In the genomic region with DNA sequence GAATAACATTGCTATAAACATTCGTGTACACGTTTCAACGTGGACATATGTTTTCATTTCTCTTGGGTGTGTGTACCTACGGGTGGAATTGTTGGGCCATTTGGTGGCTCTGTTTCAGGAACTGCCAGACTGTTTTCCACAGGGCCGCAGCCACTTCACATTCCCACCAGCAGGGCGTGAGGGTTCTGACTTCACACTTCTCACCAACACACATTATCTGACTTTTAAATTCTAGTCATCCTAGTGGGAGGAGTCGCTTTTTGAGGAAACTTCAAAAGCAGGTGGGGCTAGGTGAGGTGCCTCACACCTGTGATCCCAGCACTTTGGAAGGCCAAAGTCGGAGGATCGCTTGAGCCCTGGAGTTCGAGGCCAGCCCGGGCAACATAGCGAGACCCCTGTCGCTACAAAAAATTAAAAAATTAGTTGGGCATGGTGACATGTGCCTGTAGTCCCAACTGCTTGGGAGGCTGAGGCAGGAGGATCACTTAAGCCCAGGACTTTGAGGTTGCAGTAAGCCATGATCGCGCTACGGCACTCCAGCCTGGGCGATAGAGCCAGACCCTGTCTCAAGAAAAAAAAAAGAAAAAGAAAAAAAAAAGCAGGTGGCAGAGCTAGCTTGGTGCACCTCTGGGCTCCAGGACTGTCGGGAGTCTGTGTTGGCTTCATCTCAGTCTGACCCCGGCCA, we compare ENCODE assay signal across 1 cellular context.
TF ChIP-seq lines count a peak whose summit lies in the region.

No MANE protein-coding gene starts in this region.

TF ChIP-seq in WTC11, 78 proteins besides CTCF, POLR2A, EP300 and RAD21 (continued from another document):
- TF ChIP-seq, protein P1, sequence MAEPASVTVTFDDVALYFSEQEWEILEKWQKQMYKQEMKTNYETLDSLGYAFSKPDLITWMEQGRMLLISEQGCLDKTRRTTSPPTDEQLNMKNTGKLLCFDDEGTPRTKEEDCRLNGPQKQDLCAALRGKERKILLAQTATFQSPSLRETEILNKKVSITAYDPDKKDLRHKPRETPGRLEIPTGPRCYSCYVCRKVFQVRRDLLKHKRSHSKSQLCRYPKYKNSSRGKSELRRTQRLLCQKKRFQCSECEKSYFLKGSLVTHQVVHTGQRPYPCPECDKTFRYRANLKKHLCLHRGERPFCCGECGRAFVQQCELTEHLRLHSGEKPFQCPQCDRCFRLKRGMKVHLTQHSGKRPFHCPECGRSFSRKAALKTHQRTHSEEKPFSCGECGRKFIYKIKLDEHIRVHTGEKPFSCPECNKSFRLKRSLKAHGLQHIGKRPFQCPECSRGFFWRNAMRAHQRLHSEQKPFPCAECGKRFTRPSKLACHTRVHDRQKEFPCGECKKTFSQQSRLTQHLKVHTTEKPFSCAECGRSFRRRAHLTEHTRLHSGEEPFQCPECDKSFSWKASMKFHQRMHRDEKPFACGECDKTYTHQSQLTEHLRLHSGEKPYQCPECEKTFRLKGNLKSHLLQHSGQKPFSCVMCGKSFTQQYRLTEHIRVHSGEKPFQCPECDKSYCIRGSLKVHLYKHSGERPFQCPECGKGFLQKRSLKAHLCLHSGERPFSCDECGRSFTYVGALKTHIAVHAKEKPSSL (CRISPR knock-in tag; conservative IDR thresholded peaks at IDR 0.05), result no peak
- TF ChIP-seq, protein P2, sequence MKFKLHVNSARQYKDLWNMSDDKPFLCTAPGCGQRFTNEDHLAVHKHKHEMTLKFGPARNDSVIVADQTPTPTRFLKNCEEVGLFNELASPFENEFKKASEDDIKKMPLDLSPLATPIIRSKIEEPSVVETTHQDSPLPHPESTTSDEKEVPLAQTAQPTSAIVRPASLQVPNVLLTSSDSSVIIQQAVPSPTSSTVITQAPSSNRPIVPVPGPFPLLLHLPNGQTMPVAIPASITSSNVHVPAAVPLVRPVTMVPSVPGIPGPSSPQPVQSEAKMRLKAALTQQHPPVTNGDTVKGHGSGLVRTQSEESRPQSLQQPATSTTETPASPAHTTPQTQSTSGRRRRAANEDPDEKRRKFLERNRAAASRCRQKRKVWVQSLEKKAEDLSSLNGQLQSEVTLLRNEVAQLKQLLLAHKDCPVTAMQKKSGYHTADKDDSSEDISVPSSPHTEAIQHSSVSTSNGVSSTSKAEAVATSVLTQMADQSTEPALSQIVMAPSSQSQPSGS (CRISPR knock-in tag; IDR thresholded peaks at IDR 0.05; ENCODE audit: borderline replicate concordance, low read depth), result no peak
- TF ChIP-seq, protein P3, sequence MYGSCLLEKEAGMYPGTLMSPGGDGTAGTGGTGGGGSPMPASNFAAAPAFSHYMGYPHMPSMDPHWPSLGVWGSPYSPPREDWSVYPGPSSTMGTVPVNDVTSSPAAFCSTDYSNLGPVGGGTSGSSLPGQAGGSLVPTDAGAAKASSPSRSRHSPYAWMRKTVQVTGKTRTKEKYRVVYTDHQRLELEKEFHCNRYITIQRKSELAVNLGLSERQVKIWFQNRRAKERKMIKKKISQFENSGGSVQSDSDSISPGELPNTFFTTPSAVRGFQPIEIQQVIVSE (CRISPR knock-in tag; IDR thresholded peaks at IDR 0.05; ENCODE audit: borderline replicate concordance), result no peak
TF ChIP-seq in WTC11: peak in this region for 3.
